ENCODE assay signal across 27 cellular contexts in genomic region chr6:51369485-51369884, GRCh38.
"Had no signal": no experiment of that assay in that cellular context is flagged by ENCODE, and none has a peak within 500 bp of the region (broad histone marks: within the 10 kb centered on the region; RNA-seq: fewer than 3 reads in every experiment).

No MANE protein-coding gene starts in this region.

- H3K27ac ChIP-seq: coronary artery, dorsolateral prefrontal cortex, epithelial cell of prostate, esophagus squamous epithelium, gastrocnemius medialis, heart right ventricle, left lung, lower lobe of right lung had no signal

- H3K36me3 ChIP-seq: esophagus squamous epithelium, gastrocnemius medialis, heart right ventricle, left lung, lower lobe of right lung had no signal

- H3K27me3 ChIP-seq: esophagus squamous epithelium, gastrocnemius medialis, left lung had no signal

- ATAC-seq: esophagus mucosa; gastrocnemius medialis; heart right ventricle; left cardiac atrium; left lung; left ventricle myocardium superior; lower lobe of right lung; mucosa of descending colon; naive thymus-derived CD8-positive, alpha-beta T cell had no signal

- DNase-seq: dermis blood vessel endothelial cell; dorsolateral prefrontal cortex; effector CD4-positive, alpha-beta T cell; effector memory CD4-positive, alpha-beta T cell; erythroblast; esophagus squamous epithelium; foreskin fibroblast; foreskin melanocyte; gastrocnemius medialis; glutamatergic neuron; head of caudate nucleus; heart right ventricle; hippocampal formation; left cardiac atrium; left lung; left ventricle myocardium superior; lower lobe of right lung; mesenchymal stem cell; mucosa of descending colon; naive B cell; naive thymus-derived CD8-positive, alpha-beta T cell had no signal

- FAIRE-seq: endothelial cell of umbilical vein, islet of Langerhans, keratinocyte had no signal

- H3K4me1 ChIP-seq: esophagus squamous epithelium, gastrocnemius medialis, heart right ventricle, left lung, lower lobe of right lung had no signal

- H3K9me3 ChIP-seq: esophagus squamous epithelium, gastrocnemius medialis, left lung, lower lobe of right lung, mucosa of descending colon had no signal

- H3K4me3 ChIP-seq: coronary artery, dorsolateral prefrontal cortex, esophagus squamous epithelium, gastrocnemius medialis, heart right ventricle, left lung, lower lobe of right lung, mucosa of descending colon had no signal
